26 cellular contexts compared by ENCODE assay signal in genomic region chr4:30945586-30945985, GRCh38.
DNase-seq lines count a peak whose midpoint lies in the region; ATAC-seq and TF ChIP-seq lines count a peak whose summit lies in the region.
"Had no signal": no experiment of that assay in that cellular context is flagged by ENCODE, and none has a peak within 500 bp of the region (broad histone marks: within the 10 kb centered on the region; RNA-seq: fewer than 3 reads in every experiment).

No MANE protein-coding gene starts in this region.

- peak overlapping the region; percentile 29 for H3K27ac ChIP-seq in mammary epithelial cell (ENCODE audit: insufficient read depth, low read depth, low read length)
- H3K27ac ChIP-seq in breast epithelium = no peak overlapping the region
- no peak overlapping the region for H3K27ac ChIP-seq in left lung
- H3K27ac ChIP-seq in stomach = peak overlapping the region in 4 of 5 donors; percentile 54 to 76 (median 60)
- H3K27ac ChIP-seq: 22Rv1, BLaER1, foreskin keratinocyte, HL-60, SK-N-MC had no signal

- TF ChIP-seq CTCF in mammary epithelial cell (conservative IDR thresholded peaks at IDR 0.05 in 1 of 2, IDR thresholded peaks at IDR 0.05 in 1 of 2; ENCODE audit: extremely low read depth in 1 of 2, insufficient read depth in 1 of 2, low read depth in 1 of 2, low read length in 2 of 2) = no peak
- TF ChIP-seq CTCF in breast epithelium (IDR thresholded peaks at IDR 0.05) = no peak
- no peak for TF ChIP-seq CTCF in choroid plexus epithelial cell (conservative IDR thresholded peaks at IDR 0.05; ENCODE audit: low read depth, low read length)
- no peak for TF ChIP-seq CTCF in left lung (IDR thresholded peaks at IDR 0.05)
- TF ChIP-seq CTCF in stomach (IDR thresholded peaks at IDR 0.05) = no peak

- 18% methylated on average over 4 of the region's 4 CpGs for WGBS in mammary epithelial cell (ENCODE audit: low coverage, missing lambda C conversion rate)
- 23 to 40% (median 28%) methylated on average over 4 of the region's 4 CpGs for WGBS in stomach, 5 donors

- CTCF ChIA-PET in mammary epithelial cell (lab: Charles Lee; ENCODE audit: low non-redundant PET) = no interaction called here

- DNase-seq in mammary epithelial cell (no peak), breast epithelium (ENCODE audit: low spot score in 2 of 2) (no peak), choroid plexus epithelial cell (ENCODE audit: low read depth) (peak; percentile 48), left lung (no peak), stomach (peak; percentile 77), GM19240 (ENCODE audit: insufficient read length, low spot score) (no peak)
- no peak for DNase-seq in activated CD8-positive, alpha-beta memory T cell treated with anti-CD3 and anti-CD28 coated beads, Interleukin-2, amount 50 U/mL, for 4 hours
- DNase-seq: activated CD4-positive, alpha-beta T cell treated with anti-CD3 and anti-CD28 coated beads, Interleukin-2, amount 10 ng/mL, durations not matched to agents 7 days and 5 days; activated T-cell treated with anti-CD3 and anti-CD28 coated beads, Interleukin-2, amount 50 U/mL, for 48 hours; central memory CD4-positive, alpha-beta T cell; DMS153; effector CD8-positive, alpha-beta T cell; KBM-7; NCI-H2107; NCI-H524 treated with DMSO at 0.1 percent for 48 hours; stimulated activated CD4-positive, alpha-beta T cell treated with anti-CD3 and anti-CD28 coated beads, Interleukin-15, amount 100 ng/mL, for 24 hours; stimulated activated naive CD4-positive, alpha-beta T cell; trophoblast cell had no signal

- ATAC-seq in left lung (peak; percentile 49), HG03045 (IDR thresholded peaks at IDR 0.05; ENCODE audit: unreplicated experiment) (no peak)
- ATAC-seq: foreskin keratinocyte; natural killer cell treated with Interleukin-12 subunit alpha and Interleukin-12 subunit beta and Interleukin-15 and Interleukin-18, amount 100 ng/mL, for 72 hours had no signal

- H2AFZ ChIP-seq in mammary epithelial cell (ENCODE audit: low read depth, low read length) = peak overlapping the region; percentile 89

- no peaks in the 10 kb centered on the region for H3K27me3 ChIP-seq in mammary epithelial cell (ENCODE audit: insufficient read depth, low read length)
- no peaks in the 10 kb centered on the region for H3K27me3 ChIP-seq in breast epithelium
- H3K27me3 ChIP-seq in left lung = no peaks in the 10 kb centered on the region
- H3K27me3 ChIP-seq in stomach = no peaks in the 10 kb centered on the region
- H3K27me3 ChIP-seq: BLaER1, foreskin keratinocyte had no signal

- dilution Hi-C loops in mammary epithelial cell (cut with HindIII; ENCODE audit: low sequenced_read_pairs) = no loop called here

- H4K20me1 ChIP-seq in mammary epithelial cell (ENCODE audit: insufficient read depth, low read length) = no peaks in the 10 kb centered on the region
- H4K20me1 ChIP-seq: BLaER1 had no signal

- no peak for TF ChIP-seq POLR2A in breast epithelium (IDR thresholded peaks at IDR 0.05)
- TF ChIP-seq POLR2A in stomach (IDR thresholded peaks at IDR 0.05) = no peak

- no TSS peak for BruUV-seq in mammary epithelial cell (replicated peaks; lab: Mats Ljungman, UMichigan)

- TF ChIP-seq EP300 in stomach (IDR thresholded peaks at IDR 0.05) = no peak

- intact Hi-C loops in mammary epithelial cell (cut with micrococcal nuclease) (no loop called here), breast epithelium (cut with DNase I; ENCODE audit: low total_unique reads) (no loop called here), left lung (cut with DNase I) (no loop called here), stomach (cut with DNase I; ENCODE audit: low total_unique reads) (no loop called here)

- H3K9ac ChIP-seq in mammary epithelial cell (ENCODE audit: insufficient read depth, low read length) = no peak overlapping the region
- H3K9ac ChIP-seq: BLaER1 had no signal

- in situ Hi-C loops in mammary epithelial cell (cut with MboI; ENCODE audit: low sequenced_read_pairs in 2 of 2) = no loop called here

- no peaks in the 10 kb centered on the region for H3K79me2 ChIP-seq in mammary epithelial cell (ENCODE audit: insufficient read depth, low read length)

- no peaks in the 10 kb centered on the region for H3K9me3 ChIP-seq in mammary epithelial cell (replicated peaks; ENCODE audit: insufficient read depth, low read length)
- H3K9me3 ChIP-seq in breast epithelium = no peaks in the 10 kb centered on the region
- no peaks in the 10 kb centered on the region for H3K9me3 ChIP-seq in left lung
- H3K9me3 ChIP-seq in stomach = no peaks in the 10 kb centered on the region
- H3K9me3 ChIP-seq: BLaER1 had no signal

- H3K4me2 ChIP-seq in mammary epithelial cell (ENCODE audit: insufficient read depth, low read depth, low read length) = peak overlapping the region; percentile 35
- H3K4me2 ChIP-seq: BLaER1 had no signal

- peaks cover 22% of the 10 kb centered on the region for H3K4me1 ChIP-seq in mammary epithelial cell (ENCODE audit: insufficient read depth, low read length)
- H3K4me1 ChIP-seq in breast epithelium = no peaks in the 10 kb centered on the region
- H3K4me1 ChIP-seq in left lung = no peaks in the 10 kb centered on the region
- peaks cover 0 to 39% (median 15%) of the 10 kb centered on the region in 4 donors for H3K4me1 ChIP-seq in stomach
- H3K4me1 ChIP-seq: BLaER1 had no signal

- H3K36me3 ChIP-seq in mammary epithelial cell (ENCODE audit: insufficient read depth, low read length) (no peaks in the 10 kb centered on the region), breast epithelium (no peaks in the 10 kb centered on the region), left lung (no peaks in the 10 kb centered on the region), stomach (no peaks in the 10 kb centered on the region)
- H3K36me3 ChIP-seq: BLaER1 had no signal

- no peak overlapping the region for H3K4me3 ChIP-seq in mammary epithelial cell (replicated peaks in 1 of 3; ENCODE audit: insufficient read depth in 1 of 3, low read depth in 2 of 3, low read length in 3 of 3)
- H3K4me3 ChIP-seq in breast epithelium = no peak overlapping the region
- H3K4me3 ChIP-seq in choroid plexus epithelial cell (ENCODE audit: low read depth, low read length) = no peak overlapping the region
- no peak overlapping the region for H3K4me3 ChIP-seq in left lung
- H3K4me3 ChIP-seq in stomach = no peak overlapping the region
- H3K4me3 ChIP-seq: BLaER1, lung, SK-N-MC had no signal

Comparison
In these comparisons a context has a peak if more than half of its experiments do, and no peak if none do; other contexts are left out.
1. H3K27ac ChIP-seq: peak in mammary epithelial cell (single experiment) and stomach (4 of 5); none in breast epithelium (0 of 2) and left lung (0 of 2).
2. DNase-seq: peak in choroid plexus epithelial cell (single experiment) and stomach (single experiment); none in mammary epithelial cell (single experiment), breast epithelium (0 of 2), left lung (0 of 2), activated CD8-positive, alpha-beta memory T cell treated with anti-CD3 and anti-CD28 coated beads, Interleukin-2, amount 50 U/mL, for 4 hours (single experiment) and GM19240 (single experiment).